ENCODE assay signal across 10 cellular contexts in the genomic region with DNA sequence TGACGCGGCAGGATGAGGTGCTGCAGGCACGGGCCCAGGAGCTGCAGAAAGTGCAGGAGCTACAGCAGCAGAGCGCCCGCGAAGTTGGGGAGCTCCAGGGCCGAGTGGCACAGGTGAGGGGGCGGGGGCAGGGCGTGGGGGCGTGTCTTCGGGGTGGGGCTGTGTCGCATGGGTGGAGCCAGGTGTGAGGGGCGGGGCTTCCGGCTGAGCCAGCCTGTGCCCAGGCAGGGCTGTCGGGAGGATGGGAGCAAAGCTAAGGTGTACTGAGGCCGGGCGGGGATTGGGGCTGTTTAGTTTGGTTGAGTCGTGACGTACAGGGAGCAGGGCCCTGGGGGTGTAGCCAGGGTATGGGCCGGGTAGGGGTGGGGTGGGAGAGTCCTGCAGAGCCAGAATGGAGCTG.
A peak's percentile ranks its signal among the peaks of the same experiment; 100 is the strongest.
DNase-seq lines count a peak whose midpoint lies in the region; ATAC-seq and TF ChIP-seq lines count a peak whose summit lies in the region.
"Had no signal": no experiment of that assay in that cellular context is flagged by ENCODE, and none has a peak within 500 bp of the region (broad histone marks: within the 10 kb centered on the region; RNA-seq: fewer than 3 reads in every experiment).

No MANE protein-coding gene starts in this region.

- ATAC-seq in DND-41 (ENCODE audit: insufficient read depth, low read depth) (no peak), GM21576 (IDR thresholded peaks at IDR 0.05; ENCODE audit: unreplicated experiment) (no peak)
- ATAC-seq in activated naive CD8-positive, alpha-beta T cell treated with anti-CD3 and anti-CD28 coated beads, Interleukin-2, amount 50 U/mL, for 24 hours: no peak

- no peak overlapping the region for H3K4me3 Mint-ChIP-seq in activated naive CD8-positive, alpha-beta T cell treated with anti-CD3 and anti-CD28 coated beads, Interleukin-2, amount 50 U/mL, for 24 hours
- H3K4me3 Mint-ChIP-seq in chondrocyte (ENCODE audit: unreplicated experiment): no peak overlapping the region
- no peak overlapping the region for H3K4me3 Mint-ChIP-seq in immature natural killer cell

- H4K20me1 ChIP-seq in DND-41 (ENCODE audit: insufficient read depth, low read length): no peaks in the 10 kb centered on the region

- H3K36me3 ChIP-seq in DND-41 (ENCODE audit: insufficient read depth, low read length): no peaks in the 10 kb centered on the region

- no peaks in the 10 kb centered on the region for H3K36me3 Mint-ChIP-seq in activated naive CD8-positive, alpha-beta T cell treated with anti-CD3 and anti-CD28 coated beads, Interleukin-2, amount 50 U/mL, for 24 hours (ENCODE audit: low read depth)
- H3K36me3 Mint-ChIP-seq in chondrocyte (ENCODE audit: low read depth): no peaks in the 10 kb centered on the region
- no peaks in the 10 kb centered on the region for H3K36me3 Mint-ChIP-seq in immature natural killer cell

- TF ChIP-seq CTCF in DND-41 (IDR thresholded peaks at IDR 0.05; ENCODE audit: borderline replicate concordance, extremely low read depth, low read length, poor library complexity, severe bottlenecking) (no peak), chondrocyte (IDR thresholded peaks at IDR 0.05) (no peak)

- DNase-seq in DND-41: peak; percentile 11
- DNase-seq in NAMALWA (ENCODE audit: low spot score): peak; percentile 19
- DNase-seq in activated naive CD8-positive, alpha-beta T cell treated with anti-CD3 and anti-CD28 coated beads, Interleukin-2, amount 50 U/mL, for 24 hours: peak; percentile 35
- peak in 2 of 3 donors; percentile 16 to 20 for DNase-seq in stimulated activated CD4-positive, alpha-beta T cell treated with anti-CD3 and anti-CD28 coated beads, Interleukin-12 subunit alpha, Interleukin-12 subunit beta, amount 100 ng/mL, for 48 hours (ENCODE audit: low read depth in 2 of 3, low spot score in 1 of 3)
- DNase-seq in chondrocyte (ENCODE audit: low spot score): no peak
- DNase-seq in immature natural killer cell: no peak
- DNase-seq in DMS79 (lab: John Stamatoyannopoulos, UW): no peak
- DNase-seq: NCI-H524, right cardiac atrium had no signal

- H3K27ac Mint-ChIP-seq in activated naive CD8-positive, alpha-beta T cell treated with anti-CD3 and anti-CD28 coated beads, Interleukin-2, amount 50 U/mL, for 24 hours: no peak overlapping the region
- no peak overlapping the region for H3K27ac Mint-ChIP-seq in chondrocyte (ENCODE audit: unreplicated experiment)
- H3K27ac Mint-ChIP-seq in immature natural killer cell: no peak overlapping the region

- H3K27me3 ChIP-seq in DND-41 (ENCODE audit: insufficient read depth, low read length, poor library complexity): no peaks in the 10 kb centered on the region

- H3K79me2 ChIP-seq in DND-41 (ENCODE audit: insufficient read depth, low read length): no peaks in the 10 kb centered on the region

- no peaks in the 10 kb centered on the region for H3K9me3 Mint-ChIP-seq in activated naive CD8-positive, alpha-beta T cell treated with anti-CD3 and anti-CD28 coated beads, Interleukin-2, amount 50 U/mL, for 24 hours
- H3K9me3 Mint-ChIP-seq in chondrocyte (ENCODE audit: low read depth) (no peaks in the 10 kb centered on the region), immature natural killer cell (peaks cover 0 to 1% (median 0%) of the 10 kb centered on the region in 6 donors)

- no peaks in the 10 kb centered on the region for H3K9me3 ChIP-seq in DND-41 (ENCODE audit: insufficient read depth, low read length, severe bottlenecking)

- H3K4me1 Mint-ChIP-seq in activated naive CD8-positive, alpha-beta T cell treated with anti-CD3 and anti-CD28 coated beads, Interleukin-2, amount 50 U/mL, for 24 hours: no peaks in the 10 kb centered on the region
- no peaks in the 10 kb centered on the region for H3K4me1 Mint-ChIP-seq in chondrocyte (ENCODE audit: low read depth)
- H3K4me1 Mint-ChIP-seq in immature natural killer cell: no peaks in the 10 kb centered on the region

- no peak overlapping the region for H2AFZ ChIP-seq in DND-41 (ENCODE audit: low read depth, low read length)

- no peaks in the 10 kb centered on the region for H3K4me1 ChIP-seq in DND-41 (ENCODE audit: insufficient read depth, low read length)

- H3K4me3 ChIP-seq in DND-41 (ENCODE audit: low read depth in 1 of 2, low read length in 2 of 2): no peak overlapping the region

- peaks cover 22% of the 10 kb centered on the region for H3K27me3 Mint-ChIP-seq in activated naive CD8-positive, alpha-beta T cell treated with anti-CD3 and anti-CD28 coated beads, Interleukin-2, amount 50 U/mL, for 24 hours
- H3K27me3 Mint-ChIP-seq in chondrocyte (ENCODE audit: low read depth) (no peaks in the 10 kb centered on the region), immature natural killer cell (ENCODE audit: low read depth in 3 of 3) (peaks cover 2 to 10% (median 4%) of the 10 kb centered on the region in 3 donors)

- no peak overlapping the region for H3K9ac ChIP-seq in DND-41 (ENCODE audit: low read depth, low read length)

- H3K4me2 ChIP-seq in DND-41 (ENCODE audit: insufficient read depth, low read length): no peak overlapping the region

- H3K27ac ChIP-seq in DND-41 (ENCODE audit: low read length): no peak overlapping the region

Comparison
In these comparisons a context has a peak if more than half of its experiments do, and no peak if none do; other contexts are left out.
1. DNase-seq: peak in DND-41 (single experiment), NAMALWA (single experiment), activated naive CD8-positive, alpha-beta T cell treated with anti-CD3 and anti-CD28 coated beads, Interleukin-2, amount 50 U/mL, for 24 hours (single experiment) and stimulated activated CD4-positive, alpha-beta T cell treated with anti-CD3 and anti-CD28 coated beads, Interleukin-12 subunit alpha, Interleukin-12 subunit beta, amount 100 ng/mL, for 48 hours (2 of 3); none in chondrocyte (single experiment), immature natural killer cell (0 of 3) and DMS79 (single experiment).